ENCODE assay signal across 22 cellular contexts in the genomic region with DNA sequence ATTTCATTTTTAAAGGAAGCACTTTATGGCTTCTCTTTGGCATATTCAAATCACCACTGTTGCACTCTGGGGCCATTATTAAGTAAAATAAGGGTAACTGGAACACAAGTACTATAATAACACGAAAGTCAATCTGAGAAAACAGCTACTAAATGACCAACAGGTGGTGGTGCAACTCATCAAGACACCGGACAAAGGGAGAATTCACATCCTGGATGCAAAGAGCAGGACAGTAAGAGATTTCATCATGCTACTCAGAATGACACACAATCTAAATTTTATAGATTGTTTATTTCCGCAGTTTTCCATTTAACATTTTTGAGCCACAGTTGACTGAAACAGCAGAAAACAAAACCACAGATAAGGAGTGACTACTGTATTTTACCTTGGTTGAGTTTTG. TPM values are rescaled to one million over a fixed set of nuclear protein-coding genes. Genes with fewer than 3 reads are reported as not detected.
DNase-seq lines count a peak whose midpoint lies in the region; ATAC-seq and TF ChIP-seq lines count a peak whose summit lies in the region.
"Had no signal": no experiment of that assay in that cellular context is flagged by ENCODE, and none has a peak within 500 bp of the region (broad histone marks: within the 10 kb centered on the region; RNA-seq: fewer than 3 reads in every experiment).

No MANE protein-coding gene starts in this region.

- DNase-seq in DMS53 (lab: John Stamatoyannopoulos, UW) (peak; percentile 30), DMS53 treated with DMSO at 0.1 percent for 48 hours (lab: John Stamatoyannopoulos, UW; ENCODE audit: unreplicated experiment) (no peak), HCT116 (ENCODE audit: low read depth, low spot score) (peak; percentile 13), PC-3 (peak; percentile 45), epithelial cell of proximal tubule (ENCODE audit: low read depth) (no peak), NCI-H774 (lab: John Stamatoyannopoulos, UW) (no peak), tibial artery (no peak)
- no peak for DNase-seq in T-helper 2 cell treated with Interferon-gamma antibody and Interleukin-4, amounts not matched to agents 5 μg/mL and 100 μg/mL, for 36 hours (ENCODE audit: low spot score)
- DNase-seq: activated CD8-positive, alpha-beta memory T cell treated with anti-CD3 and anti-CD28 coated beads for 24 hours; caudate nucleus; CD4-positive, CD25-positive, alpha-beta regulatory T cell; effector memory CD4-positive, alpha-beta T cell; GDM1; hippocampal formation; NCI-H1105; NCI-H226; occipital lobe; right lobe of liver; uterus had no signal

- H3K36me3 Mint-ChIP-seq in T-helper 2 cell treated with Interferon-gamma antibody and Interleukin-4, amounts not matched to agents 5 μg/mL and 100 μg/mL, for 36 hours (ENCODE audit: low read depth), result peaks cover 2% of the 10 kb centered on the region
- H3K36me3 Mint-ChIP-seq: CD4-positive, CD25-positive, alpha-beta regulatory T cell had no signal

- no peaks in the 10 kb centered on the region for H3F3A ChIP-seq in PC-3 (ENCODE audit: low read length, unreplicated experiment)

- H3K9me3 Mint-ChIP-seq in T-helper 2 cell treated with Interferon-gamma antibody and Interleukin-4, amounts not matched to agents 5 μg/mL and 100 μg/mL, for 36 hours, result peaks cover 9% of the 10 kb centered on the region

- no TSS peak for BruUV-seq in HCT116 (replicated peaks; lab: Mats Ljungman, UMichigan)
- BruUV-seq in PC-3 (replicated peaks; lab: Mats Ljungman, UMichigan), result no TSS peak

- H2AFZ ChIP-seq in HCT116 (ENCODE audit: low read depth, low read length, poor library complexity, severe bottlenecking) (no peak overlapping the region), PC-3 (ENCODE audit: low read length) (no peak overlapping the region)

- H3K9ac ChIP-seq in HCT116 (ENCODE audit: low read length) (no peak overlapping the region), PC-3 (ENCODE audit: low read length) (no peak overlapping the region)

- no peak overlapping the region for H3K27ac ChIP-seq in HCT116 (ENCODE audit: low read depth, low read length)
- no peak overlapping the region for H3K27ac ChIP-seq in PC-3 (ENCODE audit: low read length)
- no peak overlapping the region for H3K27ac ChIP-seq in tibial artery
- H3K27ac ChIP-seq: right lobe of liver, uterus had no signal

- H3K4me1 Mint-ChIP-seq in T-helper 2 cell treated with Interferon-gamma antibody and Interleukin-4, amounts not matched to agents 5 μg/mL and 100 μg/mL, for 36 hours (ENCODE audit: low read depth), result peaks cover 38% of the 10 kb centered on the region

- H3K9me2 ChIP-seq in HCT116 (ENCODE audit: insufficient read depth), result no peaks in the 10 kb centered on the region
- no peaks in the 10 kb centered on the region for H3K9me2 ChIP-seq in PC-3 (replicated peaks; ENCODE audit: low read length)

- H3K4me3 ChIP-seq in HCT116 (replicated peaks in 1 of 2; ENCODE audit: low read depth in 1 of 2, low read length in 2 of 2) (no peak overlapping the region), PC-3 (ENCODE audit: low read length) (no peak overlapping the region), epithelial cell of proximal tubule (ENCODE audit: low read depth, low read length) (no peak overlapping the region), tibial artery (no peak overlapping the region)
- H3K4me3 ChIP-seq: right lobe of liver, uterus had no signal

- POLR2A ChIA-PET in HCT116 (lab: Charles Lee) (no interaction called here), PC-3 (lab: Charles Lee; ENCODE audit: unreplicated experiment) (no interaction called here)

- no peak overlapping the region for H3K27ac Mint-ChIP-seq in T-helper 2 cell treated with Interferon-gamma antibody and Interleukin-4, amounts not matched to agents 5 μg/mL and 100 μg/mL, for 36 hours
- H3K27ac Mint-ChIP-seq: activated T-helper 2 cell treated with anti-CD3 and anti-CD28 coated beads, Interferon-gamma antibody, Interleukin-2, Interleukin-4, amounts not matched to agents 10 μg/mL and 5 μg/mL and 100 μg/mL, durations not matched to agents 14 hours and 24 hours and 36 hours; WTC11 had no signal

- CTCF ChIA-PET in HCT116 (lab: Charles Lee) (no interaction called here), PC-3 (lab: Charles Lee) (no interaction called here)

- ATAC-seq in HCT116, result no peak
- ATAC-seq in PC-3, result 0 out of 2 replicates have a peak, but pooled peaks have one; percentile 24
- ATAC-seq: WTC11 had no signal

- intact Hi-C loops in HCT116 (cut with micrococcal nuclease), result no loop called here
- intact Hi-C loops in PC-3 (cut with micrococcal nuclease), result no loop called here
- intact Hi-C loops in tibial artery (cut with DNase I; ENCODE audit: low total_unique reads), result no loop called here

- no peak for TF ChIP-seq POLR2A in HCT116 (IDR thresholded peaks at IDR 0.05; ENCODE audit: borderline replicate concordance, extremely low read depth, insufficient read depth, insufficient read length)

- H3K79me2 ChIP-seq in HCT116 (ENCODE audit: insufficient read depth, low read length) (no peaks in the 10 kb centered on the region), PC-3 (ENCODE audit: low read length) (no peaks in the 10 kb centered on the region)

- H3K4me2 ChIP-seq in HCT116 (ENCODE audit: low read length), result no peak overlapping the region
- no peak overlapping the region for H3K4me2 ChIP-seq in PC-3 (ENCODE audit: low read length)

- no peaks in the 10 kb centered on the region for H3K4me1 ChIP-seq in HCT116 (ENCODE audit: control insufficient read depth in 1 of 2, insufficient read depth in 2 of 2, low read length in 2 of 2)
- H3K4me1 ChIP-seq in PC-3 (ENCODE audit: insufficient read depth, low read length), result no peaks in the 10 kb centered on the region
- no peaks in the 10 kb centered on the region for H3K4me1 ChIP-seq in tibial artery
- H3K4me1 ChIP-seq: right lobe of liver, uterus had no signal

- RAD21 ChIA-PET in HCT116 (lab: Charles Lee; ENCODE audit: low non-redundant PET in 1 of 2, low total read pairs in 2 of 2, uncharacterized antibody in 2 of 2, unreplicated experiment in 2 of 2), result no interaction called here

- no peaks in the 10 kb centered on the region for H4K20me1 ChIP-seq in HCT116 (ENCODE audit: insufficient read depth)
- H4K20me1 ChIP-seq in PC-3 (ENCODE audit: low read length), result no peaks in the 10 kb centered on the region

- TF ChIP-seq CTCF in HCT116 (IDR thresholded peaks at IDR 0.05 in 2 of 3, conservative IDR thresholded peaks at IDR 0.05 in 1 of 3; ENCODE audit: borderline replicate concordance in 1 of 3, insufficient read depth in 1 of 3, low read depth in 2 of 3, low read length in 2 of 3) (peak in 1 of 3 experiments; percentile 21; a peak in 1 of 6 replicates), PC-3 (conservative IDR thresholded peaks at IDR 0.05; ENCODE audit: low read depth, low read length) (peak; percentile 48), epithelial cell of proximal tubule (conservative IDR thresholded peaks at IDR 0.05; ENCODE audit: low read depth, low read length) (peak; percentile 30), tibial artery (IDR thresholded peaks at IDR 0.05) (no peak)

- TF ChIP-seq RAD21 in HCT116 (IDR thresholded peaks at IDR 0.05; ENCODE audit: low read depth), result peak; percentile 51

- H3K27me3 Mint-ChIP-seq in T-helper 2 cell treated with Interferon-gamma antibody and Interleukin-4, amounts not matched to agents 5 μg/mL and 100 μg/mL, for 36 hours (ENCODE audit: low read depth), result peaks cover 8% of the 10 kb centered on the region
- H3K27me3 Mint-ChIP-seq: CD4-positive, CD25-positive, alpha-beta regulatory T cell had no signal

- H3K27me3 ChIP-seq in HCT116 (ENCODE audit: insufficient read depth, low read length) (peaks cover 33% of the 10 kb centered on the region), PC-3 (ENCODE audit: low read length) (peaks cover 40% of the 10 kb centered on the region), tibial artery (no peaks in the 10 kb centered on the region)
- H3K27me3 ChIP-seq: right lobe of liver, uterus had no signal

- no peaks in the 10 kb centered on the region for H3K36me3 ChIP-seq in HCT116 (ENCODE audit: control insufficient read depth in 1 of 2, insufficient read depth in 2 of 2, low read length in 2 of 2)
- no peaks in the 10 kb centered on the region for H3K36me3 ChIP-seq in PC-3 (ENCODE audit: low read depth, low read length)
- H3K36me3 ChIP-seq in tibial artery, result no peaks in the 10 kb centered on the region
- H3K36me3 ChIP-seq: right lobe of liver, uterus had no signal

- no peaks in the 10 kb centered on the region for H3K9me3 ChIP-seq in HCT116 (ENCODE audit: control insufficient read depth in 1 of 2, insufficient read depth in 1 of 2, low read depth in 1 of 2, low read length in 2 of 2)
- no peaks in the 10 kb centered on the region for H3K9me3 ChIP-seq in PC-3 (ENCODE audit: low read length)
- H3K9me3 ChIP-seq in tibial artery, result no peaks in the 10 kb centered on the region
- H3K9me3 ChIP-seq: right lobe of liver, uterus had no signal

- H3K4me3 Mint-ChIP-seq in T-helper 2 cell treated with Interferon-gamma antibody and Interleukin-4, amounts not matched to agents 5 μg/mL and 100 μg/mL, for 36 hours, result no peak overlapping the region
- H3K4me3 Mint-ChIP-seq: CD4-positive, CD25-positive, alpha-beta regulatory T cell; WTC11 had no signal

TF ChIP-seq in HCT116, 20 proteins besides CTCF, POLR2A, EP300 and RAD21:
- TF ChIP-seq FOSL1 (IDR thresholded peaks at IDR 0.05; ENCODE audit: low read depth) (no peak), CEBPB (IDR thresholded peaks at IDR 0.05; ENCODE audit: low read depth) (0 out of 2 replicates have a peak, but pooled peaks have one; percentile 37), MAX (IDR thresholded peaks at IDR 0.05) (0 out of 2 replicates have a peak, but pooled peaks have one; percentile 15)

RNA-seq across cellular contexts. Expression of gene LY86, which starts 27.6 kb away (rescaled TPM):
- total RNA-seq in HCT116 (2021; ENCODE audit: unreplicated experiment) (not detected), PC-3 (2014; rRNA removed) (not detected in 2 replicates), epithelial cell of proximal tubule (not detected in 2 replicates)
- not detected in 2 replicates for polyA plus RNA-seq in HCT116 (2012)
- total RNA-seq: A172; CD4-positive, CD25-positive, alpha-beta regulatory T cell; WTC11 had no signal

Comparison
In these comparisons a context has a peak if more than half of its experiments do, and no peak if none do; other contexts are left out.
1. DNase-seq: peak in DMS53 (single experiment), HCT116 (single experiment) and PC-3 (single experiment); none in DMS53 treated with DMSO at 0.1 percent for 48 hours (single experiment), epithelial cell of proximal tubule (single experiment), NCI-H774 (single experiment), tibial artery (0 of 2) and T-helper 2 cell treated with Interferon-gamma antibody and Interleukin-4, amounts not matched to agents 5 μg/mL and 100 μg/mL, for 36 hours (single experiment).
2. CTCF ChIP-seq: peak in PC-3 (single experiment) and epithelial cell of proximal tubule (single experiment); none in tibial artery (0 of 2).